In genomic region chr6:144298167-144298671, GRCh38 we compare ENCODE assay signal across 16 cellular contexts. TPM values are rescaled to one million over a fixed set of nuclear protein-coding genes. Genes with fewer than 3 reads are reported as not detected.
DNase-seq lines count a peak whose midpoint lies in the region; ATAC-seq, FAIRE-seq and TF ChIP-seq lines count a peak whose summit lies in the region.
"Had no signal": no experiment of that assay in that cellular context is flagged by ENCODE, and none has a peak within 500 bp of the region (broad histone marks: within the 10 kb centered on the region; RNA-seq: fewer than 3 reads in every experiment).

No MANE protein-coding gene starts in this region.

- peak; percentile 37 for FAIRE-seq in pancreas (lab: Jason Lieb, UNC)

- ATAC-seq in Right ventricle myocardium superior (ENCODE audit: poor library complexity), result no peak
- ATAC-seq in pancreas, result peak; percentile 47 to 74 (median 68)

- 19 to 26% methylated on average over 6 of the region's 6 CpGs for WGBS in pancreas, 2 donors

- H3K27ac ChIP-seq in left ventricle myocardium inferior (replicated peaks), result peak overlapping the region; percentile 75
- H3K27ac ChIP-seq in pancreas, result peak overlapping the region in 2 of 4 donors; percentile 73 to 74
- H3K27ac ChIP-seq in uterus, result peak overlapping the region; percentile 75 to 82

- H3K9me3 ChIP-seq in left ventricle myocardium inferior (replicated peaks), result no peaks in the 10 kb centered on the region
- no peaks in the 10 kb centered on the region for H3K9me3 ChIP-seq in pancreas
- H3K9me3 ChIP-seq in uterus, result no peaks in the 10 kb centered on the region

- H3K9me3 Mint-ChIP-seq in immature natural killer cell, result peaks cover 0 to 3% (median 0%) of the 10 kb centered on the region in 6 donors
- H3K9me3 Mint-ChIP-seq: CD4-positive, alpha-beta memory T cell had no signal

- peak overlapping the region in 3 of 5 donors; percentile 5 to 53 (median 6) for H3K4me3 Mint-ChIP-seq in immature natural killer cell
- H3K4me3 Mint-ChIP-seq: CD4-positive, alpha-beta memory T cell had no signal

- intact Hi-C loops in left ventricle myocardium inferior (cut with micrococcal nuclease) (loop anchor here (10.0 kb wide), 2 partner anchors 47 to 137 kb away; no protein-coding TSS in a partner anchor), Right ventricle myocardium superior (cut with DNase I) (no loop called here), pancreas (cut with DNase I) (no loop called here), uterus (cut with DNase I; ENCODE audit: low total_unique reads) (no loop called here)

- H3K36me3 Mint-ChIP-seq in immature natural killer cell, result peaks cover 28 to 34% (median 29%) of the 10 kb centered on the region in 3 donors
- H3K36me3 Mint-ChIP-seq: CD4-positive, alpha-beta memory T cell had no signal

- TF ChIP-seq POLR2A in uterus (IDR thresholded peaks at IDR 0.05), result no peak

- H3K27me3 ChIP-seq in left ventricle myocardium inferior (ENCODE audit: low read depth), result no peaks in the 10 kb centered on the region
- H3K27me3 ChIP-seq in pancreas, result no peaks in the 10 kb centered on the region
- H3K27me3 ChIP-seq in uterus, result no peaks in the 10 kb centered on the region

- DNase-seq in left ventricle myocardium inferior, result no peak
- DNase-seq in Right ventricle myocardium superior, result no peak
- DNase-seq in immature natural killer cell, result no peak
- DNase-seq in pancreas, result peak in 2 of 6 donors; percentile 28 to 40
- no peak for DNase-seq in uterus
- DNase-seq in activated T-cell treated with anti-CD3 and anti-CD28 coated beads, Interleukin-2, amount 50 U/mL, for 48 hours, result no peak
- no peak for DNase-seq in NCI-H345 (lab: John Stamatoyannopoulos, UW)
- DNase-seq in GDM1 (lab: John Stamatoyannopoulos, UW), result no peak
- DNase-seq: ACHN; activated CD4-positive, CD25-positive, alpha-beta regulatory T cell; activated CD8-positive, alpha-beta memory T cell treated with anti-CD3 and anti-CD28 coated beads for 24 hours; CD4-positive, alpha-beta memory T cell; hypothalamus; NCI-H1694; NCI-H446 treated with DMSO at 0.1 percent for 48 hours; stimulated activated naive CD4-positive, alpha-beta T cell treated with Interleukin-2 at 50 U/mL for 16 hours had no signal

- peak overlapping the region; percentile 13 for H3K4me3 ChIP-seq in left ventricle myocardium inferior
- H3K4me3 ChIP-seq in pancreas, result peak overlapping the region in 2 of 4 donors; percentile 13 to 25
- H3K4me3 ChIP-seq in uterus, result no peak overlapping the region

- H3K27ac Mint-ChIP-seq in immature natural killer cell, result peak overlapping the region; percentile 4 to 65 (median 28)

- H3K4me1 ChIP-seq in left ventricle myocardium inferior, result peaks cover 42% of the 10 kb centered on the region
- H3K4me1 ChIP-seq in pancreas, result peaks cover 21 to 39% (median 29%) of the 10 kb centered on the region in 3 donors
- H3K4me1 ChIP-seq in uterus, result peaks cover 0 to 4% of the 10 kb centered on the region in 2 donors

- H3K36me3 ChIP-seq in left ventricle myocardium inferior, result peaks cover 12% of the 10 kb centered on the region
- H3K36me3 ChIP-seq in pancreas, result no peaks in the 10 kb centered on the region
- H3K36me3 ChIP-seq in uterus, result no peaks in the 10 kb centered on the region

- H3K27me3 Mint-ChIP-seq in immature natural killer cell (ENCODE audit: low read depth in 3 of 3), result peaks cover 0 to 1% (median 0%) of the 10 kb centered on the region in 3 donors
- H3K27me3 Mint-ChIP-seq: CD4-positive, alpha-beta memory T cell had no signal

- TF ChIP-seq CTCF in left ventricle myocardium inferior (IDR thresholded peaks at IDR 0.05; ENCODE audit: borderline replicate concordance) (no peak), pancreas (IDR thresholded peaks at IDR 0.05) (no peak), uterus (IDR thresholded peaks at IDR 0.05) (no peak)

- H3K4me1 Mint-ChIP-seq in immature natural killer cell, result peaks cover 44 to 47% of the 10 kb centered on the region in 2 donors

RNA-seq across cellular contexts. Expression of gene UTRN, which starts 13.1 kb away (rescaled TPM):
- total RNA-seq in left ventricle myocardium inferior, result 68.3 TPM
- 65.8 TPM for total RNA-seq in Right ventricle myocardium superior
- polyA plus RNA-seq in immature natural killer cell, result 100 to 1,000 TPM in 1 of 3 donors, 10 to 100 TPM in 2; 40.5 to 261 (median 67.6) TPM
- total RNA-seq in pancreas, result 100 to 1,000 TPM in 1 of 6 donors, 10 to 100 TPM in 5; 80.6 to 116 (median 84.8) TPM
- 10 to 100 TPM in 1 of 2 donors, 1 to 10 TPM in 1; 10.0 to 19.3 TPM for polyA plus RNA-seq in pancreas
- total RNA-seq in uterus, result 100 to 1,000 TPM in 3 of 4 donors, 10 to 100 TPM in 1; 86.8 to 336 (median 231) TPM
